In genomic region chr2:177265834-177266817, GRCh38 we compare ENCODE assay signal across 8 cellular contexts.
DNase-seq lines count a peak whose midpoint lies in the region; FAIRE-seq and TF ChIP-seq lines count a peak whose summit lies in the region.

No MANE protein-coding gene starts in this region.

- peak overlapping the region; percentile 98 for H3K9ac ChIP-seq in duodenal mucosa (ENCODE audit: low read depth in 1 of 2, low read length in 2 of 2)

- H3K4me1 ChIP-seq in duodenal mucosa (ENCODE audit: control insufficient read depth in 1 of 2, insufficient read depth in 2 of 2, low read length in 2 of 2), result peaks cover 24 to 26% of the 10 kb centered on the region in 2 donors

- DNase-seq in activated naive CD4-positive, alpha-beta T cell (lab: John Stamatoyannopoulos, UW), result no peak
- peak; percentile 52 for DNase-seq in RCC 7860 (ENCODE audit: low spot score)
- DNase-seq in nephron progenitor cell, result no peak
- no peak for DNase-seq in SW 1271 (lab: John Stamatoyannopoulos, UW)
- DNase-seq in NCI-H1436 (lab: John Stamatoyannopoulos, UW), result no peak
- DNase-seq in cerebellar cortex (ENCODE audit: low spot score), result no peak

- H3K4me3 ChIP-seq in duodenal mucosa (ENCODE audit: low read depth in 1 of 2, low read length in 2 of 2), result peak overlapping the region; percentile 66 to 96

- peaks cover 11% of the 10 kb centered on the region for H3K36me3 Mint-ChIP-seq in activated naive CD4-positive, alpha-beta T cell treated with anti-CD3 and anti-CD28 coated beads, Interleukin-2, amount 50 U/mL, for 24 hours
- H3K36me3 Mint-ChIP-seq in nephron progenitor cell (ENCODE audit: low read depth), result peaks cover 3% of the 10 kb centered on the region

- peak; percentile 85 for FAIRE-seq in RCC 7860 (lab: Jason Lieb, UNC)

- no peaks in the 10 kb centered on the region for H3K36me3 ChIP-seq in duodenal mucosa (ENCODE audit: control insufficient read depth in 1 of 2, insufficient read depth in 2 of 2, low read length in 2 of 2)

- peak overlapping the region; percentile 96 for H3K4me3 Mint-ChIP-seq in activated naive CD4-positive, alpha-beta T cell treated with anti-CD3 and anti-CD28 coated beads, Interleukin-2, amount 50 U/mL, for 24 hours
- peak overlapping the region; percentile 92 for H3K4me3 Mint-ChIP-seq in nephron progenitor cell

- no peaks in the 10 kb centered on the region for H3K27me3 ChIP-seq in duodenal mucosa (ENCODE audit: control insufficient read depth in 1 of 2, insufficient read depth in 2 of 2, low read length in 2 of 2)

- no peaks in the 10 kb centered on the region for H3K9me3 Mint-ChIP-seq in activated naive CD4-positive, alpha-beta T cell treated with anti-CD3 and anti-CD28 coated beads, Interleukin-2, amount 50 U/mL, for 24 hours
- H3K9me3 Mint-ChIP-seq in nephron progenitor cell, result no peaks in the 10 kb centered on the region

- no peaks in the 10 kb centered on the region for H3K9me3 ChIP-seq in duodenal mucosa (ENCODE audit: control insufficient read depth in 1 of 2, low read length in 2 of 2)

- peak overlapping the region; percentile 99 for H3K27ac Mint-ChIP-seq in activated naive CD4-positive, alpha-beta T cell treated with anti-CD3 and anti-CD28 coated beads, Interleukin-2, amount 50 U/mL, for 24 hours
- peak overlapping the region; percentile 99 for H3K27ac Mint-ChIP-seq in nephron progenitor cell

- peaks cover 47% of the 10 kb centered on the region for H3K4me1 Mint-ChIP-seq in activated naive CD4-positive, alpha-beta T cell treated with anti-CD3 and anti-CD28 coated beads, Interleukin-2, amount 50 U/mL, for 24 hours
- peaks cover 53% of the 10 kb centered on the region for H3K4me1 Mint-ChIP-seq in nephron progenitor cell

- H3K27me3 Mint-ChIP-seq in activated naive CD4-positive, alpha-beta T cell treated with anti-CD3 and anti-CD28 coated beads, Interleukin-2, amount 50 U/mL, for 24 hours, result no peaks in the 10 kb centered on the region
- H3K27me3 Mint-ChIP-seq in nephron progenitor cell (ENCODE audit: low read depth, poor library complexity), result peaks cover 5% of the 10 kb centered on the region

- peak overlapping the region; percentile 100 for H3K27ac ChIP-seq in duodenal mucosa (ENCODE audit: low read depth, low read length)

- TF ChIP-seq CTCF in nephron progenitor cell (IDR thresholded peaks at IDR 0.05), result no peak
